In the genomic region with DNA sequence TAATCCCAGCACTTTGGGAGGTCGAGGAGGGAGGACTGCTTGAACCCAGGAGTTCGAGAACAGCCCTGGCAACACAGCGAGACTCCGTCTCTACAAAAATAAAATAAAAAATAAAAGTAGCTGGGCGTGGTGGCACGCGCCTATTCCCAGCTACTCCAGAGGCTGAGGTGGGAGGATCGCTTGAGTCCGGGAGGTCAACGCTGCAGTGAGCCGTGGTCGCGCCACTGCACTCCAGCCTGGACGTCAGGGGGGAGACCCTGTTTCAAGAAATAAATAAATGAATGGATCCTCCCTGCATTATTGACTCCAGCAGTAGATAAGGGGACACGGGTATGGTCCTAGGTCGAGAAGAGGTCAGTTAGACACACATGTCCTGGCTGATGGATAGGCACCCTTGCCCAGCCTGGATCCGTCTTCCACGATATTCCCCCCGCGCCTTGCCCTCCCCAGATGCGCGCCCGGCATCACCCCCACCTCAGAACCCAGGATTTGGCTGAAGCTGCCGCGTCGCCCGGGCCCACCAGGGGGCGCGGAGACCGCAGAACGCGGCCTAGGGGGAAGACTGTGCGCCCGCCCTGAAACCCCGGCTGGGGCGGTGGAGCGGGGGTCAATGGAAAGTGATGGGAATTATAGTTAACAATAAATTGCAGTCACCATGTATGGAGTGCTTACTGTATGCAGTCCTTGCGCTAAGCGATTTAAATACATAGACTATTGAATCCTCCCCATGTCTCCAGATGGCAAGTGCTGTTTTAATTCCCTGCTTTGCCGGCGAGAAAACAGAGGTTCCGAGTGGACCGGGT, we compare ENCODE assay signal across 8 cellular contexts. TPM values are rescaled to one million over a fixed set of nuclear protein-coding genes. Genes with fewer than 3 reads are reported as not detected.
DNase-seq lines count a peak whose midpoint lies in the region; TF ChIP-seq lines count a peak whose summit lies in the region.

No MANE protein-coding gene starts in this region.

- no peaks in the 10 kb centered on the region for H3K27me3 ChIP-seq in adrenal gland
- H3K27me3 ChIP-seq in left ventricle myocardium inferior (ENCODE audit: low read depth), result no peaks in the 10 kb centered on the region

- peak; percentile 66 for DNase-seq in NK-92 treated with Interleukin-12 subunit alpha and Interleukin-12 subunit beta, amount 100 ng/mL, for 24 hours (lab: John Stamatoyannopoulos, UW)
- DNase-seq in NK-92 (lab: John Stamatoyannopoulos, UW; ENCODE audit: unreplicated experiment) (no peak), NAMALWA (ENCODE audit: low spot score) (peak; percentile 84), T follicular helper cell (ENCODE audit: low read depth) (peak; percentile 70), adrenal gland (peak; percentile 77 to 88 (median 82)), left ventricle myocardium inferior (peak; percentile 82), posterior cingulate gyrus (peak; percentile 67 to 97 (median 82)), ureter (ENCODE audit: low spot score) (peak; percentile 86)

- H3K4me1 ChIP-seq in adrenal gland (replicated peaks in 1 of 2), result peaks cover 26 to 39% of the 10 kb centered on the region in 2 donors
- H3K4me1 ChIP-seq in left ventricle myocardium inferior, result peaks cover 73% of the 10 kb centered on the region

- intact Hi-C loops in adrenal gland (cut with DNase I), result loop anchor here (2.0 kb wide), 2 partner anchors 17 to 19 kb away; no protein-coding TSS in a partner anchor
- intact Hi-C loops in left ventricle myocardium inferior (cut with micrococcal nuclease), result no loop called here
- intact Hi-C loops in posterior cingulate gyrus (cut with DNase I), result loop anchor here (1.0 to 5.0 kb wide), 2 partner anchors 19 to 70 kb away; no protein-coding TSS in a partner anchor

- peak overlapping the region in 3 of 4 donors; percentile 34 to 67 (median 38) for H3K4me3 ChIP-seq in adrenal gland
- H3K4me3 ChIP-seq in left ventricle myocardium inferior, result peak overlapping the region; percentile 77

- no peak for TF ChIP-seq POLR2A in adrenal gland (IDR thresholded peaks at IDR 0.05)

- 9 to 19% (median 10%) methylated on average over 23 to 43 of the region's 43 CpGs for WGBS in adrenal gland, 4 donors

- H3K27ac ChIP-seq in adrenal gland, result peak overlapping the region; percentile 55 to 96 (median 88)
- H3K27ac ChIP-seq in left ventricle myocardium inferior (replicated peaks), result peak overlapping the region; percentile 95

- TF ChIP-seq CTCF in adrenal gland (IDR thresholded peaks at IDR 0.05) (peak; percentile 84 to 95 (median 95)), left ventricle myocardium inferior (IDR thresholded peaks at IDR 0.05; ENCODE audit: borderline replicate concordance) (peak; percentile 98)

- H3K9me3 ChIP-seq in adrenal gland (replicated peaks in 1 of 3), result no peaks in the 10 kb centered on the region
- no peaks in the 10 kb centered on the region for H3K9me3 ChIP-seq in left ventricle myocardium inferior (replicated peaks)

- H3K36me3 ChIP-seq in adrenal gland (replicated peaks in 1 of 2) (no peaks in the 10 kb centered on the region), left ventricle myocardium inferior (no peaks in the 10 kb centered on the region)

RNA-seq across cellular contexts. Expression of gene HOOK2, which starts 2.1 kb away (rescaled TPM):
- total RNA-seq in adrenal gland, result 10 to 100 TPM; 10.2 to 38.3 (median 29.1) TPM
- polyA plus RNA-seq in adrenal gland, result 10 to 100 TPM in 2 of 3 donors, 1 to 10 TPM in 1; 6.3 to 99.7 (median 69.3) TPM
- total RNA-seq in left ventricle myocardium inferior, result 66.3 TPM
- 79.0 TPM for total RNA-seq in ureter

RNA-seq across cellular contexts. Expression of gene JUNB, which starts 13.9 kb away (rescaled TPM):
- total RNA-seq in adrenal gland (100 to 1,000 TPM; 194 to 594 (median 354) TPM), left ventricle myocardium inferior (26.7 TPM), ureter (191 TPM)
- 100 to 1,000 TPM in 2 of 3 donors, 1 to 10 TPM in 1; 4.2 to 291 (median 104) TPM for polyA plus RNA-seq in adrenal gland

RNA-seq across cellular contexts. Expression of gene PRDX2, which starts 24.2 kb away (rescaled TPM):
- total RNA-seq in adrenal gland (1,000 to 10,000 TPM in 2 of 8 donors, 100 to 1,000 TPM in 6; 597 to 1,131 (median 835) TPM), left ventricle myocardium inferior (700 TPM), ureter (196 TPM)
- 100 to 1,000 TPM; 146 to 957 (median 364) TPM for polyA plus RNA-seq in adrenal gland

RNA-seq across cellular contexts. Expression of gene THSD8, which starts 24.5 kb away (rescaled TPM):
- 1 to 10 TPM in 4 of 8 donors, not detected in 4; 1.8 to 5.2 (median 4.3) TPM for total RNA-seq in adrenal gland
- 1 to 10 TPM; 3.5 to 5.6 (median 4.4) TPM for polyA plus RNA-seq in adrenal gland
- 2.7 TPM for total RNA-seq in left ventricle myocardium inferior
- total RNA-seq in ureter, result 4.4 TPM

RNA-seq across cellular contexts. Expression of gene BEST2, which starts 25.8 kb away (rescaled TPM):
- total RNA-seq in adrenal gland (not detected), left ventricle myocardium inferior (not detected), ureter (not detected)
- not detected for polyA plus RNA-seq in adrenal gland
